Comparison of ENCODE assay signal across 1 cellular context in the genomic region with DNA sequence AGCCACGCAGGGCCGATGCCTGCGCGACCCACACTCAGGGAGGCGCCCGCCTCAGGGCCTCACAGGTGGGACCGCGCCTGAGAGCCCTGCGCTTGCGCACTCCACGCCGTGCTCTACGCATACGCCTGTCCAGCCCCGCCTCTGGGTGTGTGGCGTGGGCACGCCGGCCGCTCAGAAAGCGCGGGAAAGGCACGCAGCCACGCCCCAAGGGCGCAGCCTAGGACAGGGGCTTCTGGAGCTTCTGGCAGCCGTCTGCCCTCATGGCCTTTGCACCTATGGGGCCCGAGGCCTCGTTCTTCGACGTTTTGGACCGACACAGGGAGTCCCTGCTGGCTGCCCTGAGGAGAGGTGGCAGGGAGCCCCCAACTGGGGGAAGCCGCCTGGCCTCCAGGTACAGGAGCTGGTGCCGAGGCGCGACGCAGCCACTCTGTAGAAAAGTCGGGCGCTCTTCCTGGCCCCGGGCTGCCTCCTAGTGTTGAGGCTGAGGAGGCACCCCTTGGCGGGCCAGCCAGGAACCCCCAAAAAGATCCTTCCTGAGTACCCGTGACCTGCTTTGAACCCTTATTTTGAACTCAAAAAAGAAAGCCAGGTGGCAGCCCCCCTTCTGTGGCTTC.
TF ChIP-seq lines count a peak whose summit lies in the region.

A gene with protein sequence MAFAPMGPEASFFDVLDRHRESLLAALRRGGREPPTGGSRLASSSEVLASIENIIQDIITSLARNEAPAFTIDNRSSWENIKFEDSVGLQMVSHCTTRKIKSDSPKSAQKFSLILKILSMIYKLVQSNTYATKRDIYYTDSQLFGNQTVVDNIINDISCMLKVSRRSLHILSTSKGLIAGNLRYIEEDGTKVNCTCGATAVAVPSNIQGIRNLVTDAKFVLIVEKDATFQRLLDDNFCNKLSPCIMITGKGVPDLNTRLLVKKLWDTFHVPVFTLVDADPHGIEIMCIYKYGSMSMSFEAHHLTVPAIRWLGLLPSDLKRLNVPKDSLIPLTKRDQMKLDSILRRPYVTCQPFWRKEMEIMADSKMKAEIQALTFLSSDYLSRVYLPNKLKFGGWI (plus strand): TSS at position 196 of the 614 bp plus-strand sequence. CDS start 65 bp downstream, at position 261.

TF ChIP-seq in SK-N-SH, 30 proteins besides CTCF, POLR2A, EP300 and RAD21 (continued from another document):
- TF ChIP-seq, protein P1, sequence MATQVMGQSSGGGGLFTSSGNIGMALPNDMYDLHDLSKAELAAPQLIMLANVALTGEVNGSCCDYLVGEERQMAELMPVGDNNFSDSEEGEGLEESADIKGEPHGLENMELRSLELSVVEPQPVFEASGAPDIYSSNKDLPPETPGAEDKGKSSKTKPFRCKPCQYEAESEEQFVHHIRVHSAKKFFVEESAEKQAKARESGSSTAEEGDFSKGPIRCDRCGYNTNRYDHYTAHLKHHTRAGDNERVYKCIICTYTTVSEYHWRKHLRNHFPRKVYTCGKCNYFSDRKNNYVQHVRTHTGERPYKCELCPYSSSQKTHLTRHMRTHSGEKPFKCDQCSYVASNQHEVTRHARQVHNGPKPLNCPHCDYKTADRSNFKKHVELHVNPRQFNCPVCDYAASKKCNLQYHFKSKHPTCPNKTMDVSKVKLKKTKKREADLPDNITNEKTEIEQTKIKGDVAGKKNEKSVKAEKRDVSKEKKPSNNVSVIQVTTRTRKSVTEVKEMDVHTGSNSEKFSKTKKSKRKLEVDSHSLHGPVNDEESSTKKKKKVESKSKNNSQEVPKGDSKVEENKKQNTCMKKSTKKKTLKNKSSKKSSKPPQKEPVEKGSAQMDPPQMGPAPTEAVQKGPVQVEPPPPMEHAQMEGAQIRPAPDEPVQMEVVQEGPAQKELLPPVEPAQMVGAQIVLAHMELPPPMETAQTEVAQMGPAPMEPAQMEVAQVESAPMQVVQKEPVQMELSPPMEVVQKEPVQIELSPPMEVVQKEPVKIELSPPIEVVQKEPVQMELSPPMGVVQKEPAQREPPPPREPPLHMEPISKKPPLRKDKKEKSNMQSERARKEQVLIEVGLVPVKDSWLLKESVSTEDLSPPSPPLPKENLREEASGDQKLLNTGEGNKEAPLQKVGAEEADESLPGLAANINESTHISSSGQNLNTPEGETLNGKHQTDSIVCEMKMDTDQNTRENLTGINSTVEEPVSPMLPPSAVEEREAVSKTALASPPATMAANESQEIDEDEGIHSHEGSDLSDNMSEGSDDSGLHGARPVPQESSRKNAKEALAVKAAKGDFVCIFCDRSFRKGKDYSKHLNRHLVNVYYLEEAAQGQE (IDR thresholded peaks at IDR 0.05; ENCODE audit: low read depth, low read length): no peak
- TF ChIP-seq SMC3 (IDR thresholded peaks at IDR 0.05; ENCODE audit: low read depth, low read length) (no peak), TCF12 (IDR thresholded peaks at IDR 0.05) (no peak), FOXM1 (IDR thresholded peaks at IDR 0.05; ENCODE audit: low read depth) (no peak), FOXJ3 (CRISPR knock-in tag; IDR thresholded peaks at IDR 0.05) (no peak), POLR2AphosphoS5 (IDR thresholded peaks at IDR 0.05; ENCODE audit: low read depth, low read length) (no peak), RCOR1 (IDR thresholded peaks at IDR 0.05; ENCODE audit: low read length) (no peak), CHD2 (IDR thresholded peaks at IDR 0.05; ENCODE audit: low read length, partially characterized antibody) (no peak), FOSL2 (IDR thresholded peaks at IDR 0.05; ENCODE audit: borderline replicate concordance, low read depth) (no peak), RFX5 (IDR thresholded peaks at IDR 0.05; ENCODE audit: low read length) (no peak), GABPA (IDR thresholded peaks at IDR 0.05; ENCODE audit: low read depth) (no peak), NFIC (IDR thresholded peaks at IDR 0.05; ENCODE audit: borderline replicate concordance) (no peak), TEAD4 (IDR thresholded peaks at IDR 0.05; ENCODE audit: borderline replicate concordance, insufficient read depth) (no peak), SIN3A (IDR thresholded peaks at IDR 0.05; ENCODE audit: borderline replicate concordance, low read depth, low read length) (no peak)
- TF ChIP-seq, protein P2, sequence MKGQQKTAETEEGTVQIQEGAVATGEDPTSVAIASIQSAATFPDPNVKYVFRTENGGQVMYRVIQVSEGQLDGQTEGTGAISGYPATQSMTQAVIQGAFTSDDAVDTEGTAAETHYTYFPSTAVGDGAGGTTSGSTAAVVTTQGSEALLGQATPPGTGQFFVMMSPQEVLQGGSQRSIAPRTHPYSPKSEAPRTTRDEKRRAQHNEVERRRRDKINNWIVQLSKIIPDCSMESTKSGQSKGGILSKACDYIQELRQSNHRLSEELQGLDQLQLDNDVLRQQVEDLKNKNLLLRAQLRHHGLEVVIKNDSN (IDR thresholded peaks at IDR 0.05; ENCODE audit: borderline replicate concordance, low read depth): no peak
- TF ChIP-seq, protein P3, sequence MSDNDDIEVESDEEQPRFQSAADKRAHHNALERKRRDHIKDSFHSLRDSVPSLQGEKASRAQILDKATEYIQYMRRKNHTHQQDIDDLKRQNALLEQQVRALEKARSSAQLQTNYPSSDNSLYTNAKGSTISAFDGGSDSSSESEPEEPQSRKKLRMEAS (IDR thresholded peaks at IDR 0.05; ENCODE audit: low read depth): no peak
